In the genomic region with DNA sequence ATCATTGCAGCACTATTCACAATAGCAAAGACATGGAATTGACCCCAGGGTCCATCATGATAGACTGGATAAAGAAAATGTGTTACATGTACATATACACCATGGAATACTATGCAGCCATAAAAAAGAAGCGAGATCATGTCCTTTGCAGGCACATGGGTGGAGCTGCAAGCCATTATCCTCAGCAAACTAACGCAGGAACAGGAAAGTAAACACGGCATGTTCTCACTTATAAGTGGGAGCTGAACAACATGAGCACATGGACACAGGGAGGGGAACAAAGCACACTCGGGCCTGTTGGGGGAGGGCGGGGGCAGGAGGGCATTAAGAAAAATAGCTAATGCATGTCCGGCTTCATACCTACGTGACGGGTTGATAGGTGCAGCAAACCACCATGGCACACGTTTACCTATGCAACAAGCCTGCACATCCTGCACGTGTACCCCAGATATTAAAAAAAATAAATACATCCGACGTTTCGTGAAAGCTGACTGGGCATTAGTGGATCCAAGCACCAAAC, we compare ENCODE assay signal across 11 cellular contexts. TPM values are rescaled to one million over a fixed set of nuclear protein-coding genes. Genes with fewer than 3 reads are reported as not detected.
A peak's percentile ranks its signal among the peaks of the same experiment; 100 is the strongest.
DNase-seq lines count a peak whose midpoint lies in the region; ATAC-seq, FAIRE-seq and TF ChIP-seq lines count a peak whose summit lies in the region.
"Had no signal": no experiment of that assay in that cellular context is flagged by ENCODE, and none has a peak within 500 bp of the region (broad histone marks: within the 10 kb centered on the region; RNA-seq: fewer than 3 reads in every experiment).

No MANE protein-coding gene starts in this region.

- BruUV-seq in HepG2 (replicated peaks; lab: Mats Ljungman, UMichigan), result TSS peak; percentile 86
- BruUV-seq in K562 (replicated peaks; lab: Mats Ljungman, UMichigan), result TSS peak; percentile 72

- in situ Hi-C loops in HepG2 (cut with HindIII; ENCODE audit: extremely low pct_ligation_motif_present, low pct_unique_long_range_greater_than_20kb) (no loop called here), K562 (cut with MboI) (no loop called here)

- no peaks in the 10 kb centered on the region for H3K9me3 ChIP-seq in HepG2 (ENCODE audit: low read length)
- H3K9me3 ChIP-seq in right lobe of liver, result no peaks in the 10 kb centered on the region
- no peaks in the 10 kb centered on the region; the same call in 1 of the 2 replicates for H3K9me3 ChIP-seq in K562 (replicated peaks; ENCODE audit: control insufficient read depth, insufficient read depth, low read depth, low read length)
- peaks cover 0 to 2% of the 10 kb centered on the region in 2 donors for H3K9me3 ChIP-seq in lung (ENCODE audit: control insufficient read depth in 2 of 2, insufficient read depth in 1 of 2, low read length in 1 of 2)
- no peaks in the 10 kb centered on the region for H3K9me3 ChIP-seq in body of pancreas

- POLR2A ChIA-PET in HepG2 (lab: Yijun Ruan, JAX), result interaction anchor here (0.6 to 6.6 kb wide), 13 partner anchors 15 to 261 kb away, joined by 3 to 78 read pairs (median 4); a partner anchor contains a TSS
- POLR2A ChIA-PET in K562 (lab: Yijun Ruan, JAX), result interaction anchor here (1.3 kb wide), 1 partner anchor 20 kb away, joined by 5 read pairs; no protein-coding TSS in a partner anchor

- FAIRE-seq in HepG2 (lab: Jason Lieb, UNC) (peak; percentile 70), K562 (lab: Jason Lieb, UNC) (no peak)

- H3K27ac ChIP-seq in HepG2 (ENCODE audit: extremely low read length, insufficient read depth, low read length), result peak overlapping the region; percentile 92
- H3K27ac ChIP-seq in right lobe of liver, result no peak overlapping the region
- peak overlapping the region; percentile 59; the same call in 1 of the 3 replicates for H3K27ac ChIP-seq in K562 (ENCODE audit: extremely low read depth, low read depth, low read length)
- peak overlapping the region in 1 of 2 donors; percentile 82 for H3K27ac ChIP-seq in lung (ENCODE audit: low read depth in 1 of 2, low read length in 1 of 2)
- H3K27ac ChIP-seq in body of pancreas, result no peak overlapping the region

- peak overlapping the region; percentile 81 for H3K9ac ChIP-seq in HepG2 (ENCODE audit: insufficient read depth, low read depth, low read length)
- H3K9ac ChIP-seq in K562 (ENCODE audit: insufficient read depth in 1 of 2, low read depth in 2 of 2, low read length in 2 of 2), result peak overlapping the region; percentile 51 to 86

- intact Hi-C loops in HepG2 (cut with micrococcal nuclease; ENCODE audit: unreplicated experiment) (no loop called here), right lobe of liver (cut with DNase I) (no loop called here), K562 (cut with micrococcal nuclease) (loop anchor here (2.0 kb wide), 1 partner anchor 42 kb away; no protein-coding TSS in a partner anchor), body of pancreas (cut with DNase I) (loop anchor here (10.0 kb wide), 1 partner anchor 258 kb away; a partner anchor contains a TSS)

- H3K4me2 ChIP-seq in HepG2 (ENCODE audit: low read depth, low read length) (peak overlapping the region; percentile 86), K562 (ENCODE audit: insufficient read depth, low read length) (peak overlapping the region; percentile 65)

- peak overlapping the region; percentile 64 to 81 (median 72) for H3K4me3 ChIP-seq in HepG2 (replicated peaks in 1 of 3; ENCODE audit: insufficient read depth in 1 of 3, low read depth in 2 of 3, low read length in 3 of 3)
- H3K4me3 ChIP-seq in right lobe of liver, result peak overlapping the region in 1 of 3 donors; percentile 51
- peak overlapping the region; percentile 56 for H3K4me3 ChIP-seq in K562
- no peak overlapping the region for H3K4me3 ChIP-seq in lung
- peak overlapping the region in 1 of 2 donors; percentile 31 for H3K4me3 ChIP-seq in body of pancreas

- CTCF ChIA-PET in HepG2 (lab: Yijun Ruan, JAX; ENCODE audit: low intra/inter-chr PET ratio, low total read pairs) (no interaction called here), K562 (lab: Yijun Ruan, JAX; ENCODE audit: low intra/inter-chr PET ratio) (interaction anchor here (0.6 kb wide), 1 partner anchor 391 kb away, joined by 4 read pairs; no protein-coding TSS in a partner anchor)

- H4K20me1 ChIP-seq in HepG2 (ENCODE audit: insufficient read depth, low read length), result no peaks in the 10 kb centered on the region
- H4K20me1 ChIP-seq in K562 (replicated peaks; ENCODE audit: control insufficient read depth, insufficient read depth, low read length), result no peaks in the 10 kb centered on the region

- H3K4me1 ChIP-seq in HepG2 (ENCODE audit: insufficient read depth, low read length) (peaks cover 57% of the 10 kb centered on the region), right lobe of liver (peaks cover 0 to 10% (median 0%) of the 10 kb centered on the region in 4 donors), K562 (replicated peaks in 1 of 2; ENCODE audit: control insufficient read depth in 2 of 2, insufficient read depth in 2 of 2, low read length in 2 of 2) (peaks cover 0 to 39% of the 10 kb centered on the region in 2 experiments; a peak in 3 of 5 replicates), lung (ENCODE audit: control insufficient read depth in 2 of 2, insufficient read depth in 2 of 2, low read length in 2 of 2) (peaks cover 0 to 8% of the 10 kb centered on the region in 2 donors), body of pancreas (peaks cover 23% of the 10 kb centered on the region)

- no peak; the same call in 2 of the 3 replicates for ATAC-seq in HepG2
- no peak for ATAC-seq in right lobe of liver
- ATAC-seq in K562, result no peak
- ATAC-seq in lung (ENCODE audit: insufficient read depth, low FRiP score), result no peak
- ATAC-seq in body of pancreas, result no peak
- no peak for ATAC-seq in GM21447 (IDR thresholded peaks at IDR 0.05; ENCODE audit: unreplicated experiment)
- no peak for ATAC-seq in HG02642 (IDR thresholded peaks at IDR 0.05; ENCODE audit: poor library complexity, unreplicated experiment)

- no peak for TF ChIP-seq CTCF in HepG2 (CRISPR knock-in tag; IDR thresholded peaks at IDR 0.05)
- TF ChIP-seq CTCF in right lobe of liver (IDR thresholded peaks at IDR 0.05), result no peak
- no peak for TF ChIP-seq CTCF in K562 (IDR thresholded peaks at IDR 0.05 in 2 of 3, conservative IDR thresholded peaks at IDR 0.05 in 1 of 3; ENCODE audit: insufficient read depth in 2 of 3, low read depth in 1 of 3, low read length in 3 of 3)
- TF ChIP-seq CTCF in lung (IDR thresholded peaks at IDR 0.05; ENCODE audit: control extremely low read depth, extremely low read depth), result no peak
- no peak for TF ChIP-seq CTCF in body of pancreas (IDR thresholded peaks at IDR 0.05)

- H3K36me3 ChIP-seq in HepG2 (replicated peaks in 1 of 2; ENCODE audit: control insufficient read depth in 1 of 2, insufficient read depth in 2 of 2, low read length in 2 of 2) (no peaks in the 10 kb centered on the region; a peak in 1 of 5 replicates), right lobe of liver (no peaks in the 10 kb centered on the region), K562 (ENCODE audit: control insufficient read depth, insufficient read depth, low read length) (no peaks in the 10 kb centered on the region), lung (ENCODE audit: control insufficient read depth in 2 of 2, insufficient read depth in 2 of 2, low read length in 2 of 2) (no peaks in the 10 kb centered on the region), body of pancreas (replicated peaks in 1 of 2; ENCODE audit: insufficient read depth in 1 of 2, low read depth in 2 of 2) (no peaks in the 10 kb centered on the region)

- H2AFZ ChIP-seq in HepG2 (ENCODE audit: low read length) (no peak overlapping the region), K562 (ENCODE audit: low read depth, low read length) (peak overlapping the region; percentile 67)

- H3K79me2 ChIP-seq in HepG2 (ENCODE audit: insufficient read depth, low read length), result peaks cover 8% of the 10 kb centered on the region
- peaks cover 5% of the 10 kb centered on the region for H3K79me2 ChIP-seq in K562 (ENCODE audit: control insufficient read depth, insufficient read depth, low read length)

- TF ChIP-seq POLR2A in HepG2 (IDR thresholded peaks at IDR 0.05; ENCODE audit: insufficient read depth in 1 of 2, low read depth in 2 of 2, low read length in 2 of 2) (peak in 1 of 2 experiments; percentile 46; a peak in 2 of 4 replicates), right lobe of liver (IDR thresholded peaks at IDR 0.05) (no peak), K562 (conservative IDR thresholded peaks at IDR 0.05) (no peak), body of pancreas (IDR thresholded peaks at IDR 0.05) (no peak)

- peak; percentile 80 for DNase-seq in HepG2 (ENCODE audit: low spot score)
- no peak for DNase-seq in right lobe of liver
- no peak for DNase-seq in K562 (ENCODE audit: extremely low read depth in 1 of 4, low spot score in 3 of 4)
- DNase-seq in lung (ENCODE audit: low spot score), result peak; percentile 66
- no peak for DNase-seq in body of pancreas
- no peak for DNase-seq in NCI-H2081 (lab: John Stamatoyannopoulos, UW)
- DNase-seq: left cardiac atrium, NCI-H1417 treated with DMSO at 0.1 percent for 48 hours had no signal

- H3K27me3 ChIP-seq in HepG2 (ENCODE audit: control insufficient read depth in 1 of 2, insufficient read depth in 2 of 2, low read length in 2 of 2) (no peaks in the 10 kb centered on the region; a peak in 1 of 5 replicates), right lobe of liver (no peaks in the 10 kb centered on the region), K562 (ENCODE audit: control insufficient read depth in 2 of 2, insufficient read depth in 2 of 2, low read length in 2 of 2) (no peaks in the 10 kb centered on the region), lung (ENCODE audit: control insufficient read depth, insufficient read depth) (no peaks in the 10 kb centered on the region), body of pancreas (no peaks in the 10 kb centered on the region)

- WGBS in HepG2 (ENCODE audit: low lambda C conversion rate), result 3% methylated on average over 13 of the region's 13 CpGs
- 49% methylated on average over 5 of the region's 13 CpGs for WGBS in right lobe of liver (ENCODE audit: insufficient coverage, low coverage, low lambda C conversion rate, missing lambda C conversion rate)
- WGBS in K562 (ENCODE audit: insufficient coverage, low coverage, missing lambda C conversion rate), result 80% methylated on average over 13 of the region's 13 CpGs
- 41 to 59% methylated on average over 13 of the region's 13 CpGs for WGBS in lung, 2 donors
- WGBS in body of pancreas, 2 donors, result 46 to 47% methylated on average over 13 of the region's 13 CpGs

- no peak for TF ChIP-seq EP300 in HepG2 (IDR thresholded peaks at IDR 0.05; ENCODE audit: low read depth in 2 of 2, low read length in 2 of 2)
- TF ChIP-seq EP300 in HepG2 (CRISPR knock-in tag; IDR thresholded peaks at IDR 0.05; ENCODE audit: borderline replicate concordance), result 0 out of 2 replicates have a peak, but pooled peaks have one; percentile 4
- TF ChIP-seq EP300 in K562 (IDR thresholded peaks at IDR 0.05; ENCODE audit: low read length), result no peak

- TF ChIP-seq RAD21 in HepG2 (CRISPR knock-in tag; IDR thresholded peaks at IDR 0.05) (no peak), K562 (CRISPR knock-in tag; conservative IDR thresholded peaks at IDR 0.05 in 1 of 2, IDR thresholded peaks at IDR 0.05 in 1 of 2) (no peak)

- no peaks in the 10 kb centered on the region for H3K9me1 ChIP-seq in K562 (ENCODE audit: control insufficient read depth, insufficient read depth, low read length)

RNA-seq across cellular contexts. Expression of a gene that starts 28.9 kb away (rescaled TPM):
- total RNA-seq in HepG2 (2016; rRNA removed; fragmentation: Illumina TruSeq; extraction: Trizol) (7.2 and 9.3 TPM in 2 replicates), right lobe of liver (10 to 100 TPM in 1 of 6 experiments, 1 to 10 TPM in 5; 2.3 to 11.2 (median 3.1) TPM), K562 (2014; rRNA removed) (18.3 and 26.8 TPM in 2 replicates), K562 (2014; rRNA removed; fragmentation: Illumina TruSeq; extraction: Trizol) (7.4 and 8.2 TPM in 2 replicates), K562 (2015; rRNA removed; fragmentation: Illumina TruSeq; extraction: Trizol) (6.4 and 7.5 TPM in 2 replicates), K562 (2021) (12.4 and 14.3 TPM in 2 replicates), lung (10 to 100 TPM in 1 of 2 donors, 1 to 10 TPM in 1; 4.7 to 13.9 TPM), body of pancreas (1 to 10 TPM; 4.9 to 5.6 TPM)
- 1.7 and 2.6 TPM in 2 replicates for total RNA-seq in HepG2 (2016; cell fraction: cytosol; rRNA removed; fragmentation: Illumina TruSeq; extraction: Trizol; ENCODE audit: low read depth)
- 6.1 and 8.3 TPM in 2 replicates for total RNA-seq in HepG2 (2016; cell fraction: insoluble cytoplasmic fraction; rRNA removed; fragmentation: Illumina TruSeq; extraction: Trizol)
- total RNA-seq in HepG2 (2016; cell fraction: membrane; rRNA removed; fragmentation: Illumina TruSeq; extraction: Trizol), result 2.7 and 3.9 TPM in 2 replicates
- total RNA-seq in HepG2 (2016; cell fraction: nucleus; rRNA removed; fragmentation: Illumina TruSeq; extraction: Trizol), result 8.7 and 10.5 TPM in 2 replicates
- polyA plus RNA-seq in HepG2 (2011; rRNA removed) (3.8 and 6.1 TPM in 2 replicates), K562 (2011; rRNA removed) (6.9 and 9.7 TPM in 2 replicates), K562 (2014; fragmentation: Illumina TruSeq; extraction: Trizol) (7.4 and 7.5 TPM in 2 replicates), K562 (2014; fragmentation: Nextera tagmentation; extraction: Ambion mirVana) (under 1 TPM; 0.70 to 0.80 TPM), K562 (2014; rRNA removed) (33.9 and 60.6 TPM in 2 replicates), lung (1 to 10 TPM; 2.4 to 4.5 TPM)
- polyA plus RNA-seq in HepG2 (2011; cell fraction: cytosol; rRNA removed), result 1.8 and 2.1 TPM in 2 replicates
- polyA plus RNA-seq in HepG2 (2011; cell fraction: nucleus; rRNA removed), result 6.6 and 11.3 TPM in 2 replicates
- polyA plus RNA-seq in HepG2 (2012), result 2.4 and 3.0 TPM in 2 replicates
- 0.79 and 0.83 TPM in 2 replicates for polyA plus RNA-seq in HepG2 (2016; cell fraction: cytosol; fragmentation: Illumina TruSeq; extraction: Trizol; ENCODE audit: low read depth)
- 4.6 and 6.1 TPM in 2 replicates for polyA plus RNA-seq in HepG2 (2016; cell fraction: insoluble cytoplasmic fraction; fragmentation: Illumina TruSeq; extraction: Trizol; ENCODE audit: low read depth)
- polyA plus RNA-seq in HepG2 (2016; cell fraction: membrane; fragmentation: Illumina TruSeq; extraction: Trizol; ENCODE audit: low read depth), result 0.61 and 1.7 TPM in 2 replicates
- polyA plus RNA-seq in HepG2 (2016; cell fraction: nucleus; fragmentation: Illumina TruSeq; extraction: Trizol; ENCODE audit: insufficient read depth, low read depth), result 11.3 and 22.5 TPM in 2 replicates
- 6.4 and 9.2 TPM in 2 replicates for polyA minus RNA-seq in HepG2 (2011; rRNA and poly(A)+ RNA removed; ENCODE audit: low replicate concordance)
- polyA minus RNA-seq in HepG2 (2011; cell fraction: cytosol; rRNA and poly(A)+ RNA removed), result 4.0 and 6.1 TPM in 2 replicates
- polyA minus RNA-seq in HepG2 (2011; cell fraction: nucleus; rRNA and poly(A)+ RNA removed), result 15.2 and 17.3 TPM in 2 replicates
- 47.1 and 61.9 TPM in 2 replicates for total RNA-seq in K562 (2011; cell fraction: chromatin; rRNA removed; ENCODE audit: low replicate concordance)
- total RNA-seq in K562 (2011; cell fraction: nucleolus; rRNA removed), result 22.5 and 24.7 TPM in 2 replicates
- 21.5 and 25.0 TPM in 2 replicates for total RNA-seq in K562 (2011; cell fraction: nucleoplasm; rRNA removed)
- 5.1 and 5.2 TPM in 2 replicates for polyA plus RNA-seq in K562 (2011; cell fraction: cytosol; rRNA removed)
- polyA plus RNA-seq in K562 (2011; cell fraction: nucleus; rRNA removed), result 12.6 and 18.5 TPM in 2 replicates
- polyA plus RNA-seq in K562 (2012), result 6.3 and 7.9 TPM in 2 replicates
- polyA minus RNA-seq in K562 (2011; rRNA and poly(A)+ RNA removed), result 16.9 and 19.1 TPM in 2 replicates
- 7.0 and 9.8 TPM in 2 replicates for polyA minus RNA-seq in K562 (2011; cell fraction: cytosol; rRNA and poly(A)+ RNA removed)
- 9.3 and 12.1 TPM in 2 replicates for polyA minus RNA-seq in K562 (2011; cell fraction: nucleus; rRNA and poly(A)+ RNA removed)

RNA-seq across cellular contexts. Expression of a gene that starts 46.1 kb away (rescaled TPM):
- total RNA-seq in HepG2 (2016; rRNA removed; fragmentation: Illumina TruSeq; extraction: Trizol) (20.6 and 83.3 TPM in 2 replicates), right lobe of liver (10 to 100 TPM in 2 of 6 experiments, 1 to 10 TPM in 1, under 1 TPM in 1, not detected in 2; 0.19 to 19.3 (median 6.8) TPM), K562 (2014; rRNA removed) (0.54 and 0.86 TPM in 2 replicates), K562 (2014; rRNA removed; fragmentation: Illumina TruSeq; extraction: Trizol) (not detected in 2 replicates), K562 (2015; rRNA removed; fragmentation: Illumina TruSeq; extraction: Trizol) (0.15 and 0.29 TPM in 2 replicates), K562 (2021) (1.1 and 1.3 TPM in 2 replicates), lung (100 to 1,000 TPM in 1 of 2 donors, 10 to 100 TPM in 1; 25.2 to 227 TPM), body of pancreas (10 to 100 TPM in 1 of 2 donors, not detected in 1; 68.2 TPM)
- total RNA-seq in HepG2 (2016; cell fraction: cytosol; rRNA removed; fragmentation: Illumina TruSeq; extraction: Trizol; ENCODE audit: low read depth), result 22.4 and 22.9 TPM in 2 replicates
- total RNA-seq in HepG2 (2016; cell fraction: insoluble cytoplasmic fraction; rRNA removed; fragmentation: Illumina TruSeq; extraction: Trizol), result 17.9 and 83.9 TPM in 2 replicates
- 38.1 and 39.2 TPM in 2 replicates for total RNA-seq in HepG2 (2016; cell fraction: membrane; rRNA removed; fragmentation: Illumina TruSeq; extraction: Trizol)
- 88.9 and 114 TPM in 2 replicates for total RNA-seq in HepG2 (2016; cell fraction: nucleus; rRNA removed; fragmentation: Illumina TruSeq; extraction: Trizol)
- polyA plus RNA-seq in HepG2 (2011; rRNA removed) (67.3 and 98.2 TPM in 2 replicates), K562 (2011; rRNA removed) (0.39 and 1.9 TPM in 2 replicates), K562 (2014; fragmentation: Illumina TruSeq; extraction: Trizol) (0.36 and 0.47 TPM in 2 replicates), K562 (2014; fragmentation: Nextera tagmentation; extraction: Ambion mirVana) (not detected), K562 (2014; rRNA removed) (2.2 and 2.4 TPM in 2 replicates), lung (100 to 1,000 TPM in 1 of 2 donors, 10 to 100 TPM in 1; 78.8 to 285 TPM)
- 27.2 and 52.1 TPM in 2 replicates for polyA plus RNA-seq in HepG2 (2011; cell fraction: cytosol; rRNA removed)
- polyA plus RNA-seq in HepG2 (2011; cell fraction: nucleus; rRNA removed), result 1,312 and 1,533 TPM in 2 replicates
- polyA plus RNA-seq in HepG2 (2012), result 45.8 and 48.2 TPM in 2 replicates
- 27.4 and 28.3 TPM in 2 replicates for polyA plus RNA-seq in HepG2 (2016; cell fraction: cytosol; fragmentation: Illumina TruSeq; extraction: Trizol; ENCODE audit: low read depth)
- 23.8 and 26.1 TPM in 2 replicates for polyA plus RNA-seq in HepG2 (2016; cell fraction: insoluble cytoplasmic fraction; fragmentation: Illumina TruSeq; extraction: Trizol; ENCODE audit: low read depth)
- polyA plus RNA-seq in HepG2 (2016; cell fraction: membrane; fragmentation: Illumina TruSeq; extraction: Trizol; ENCODE audit: low read depth), result 29.3 and 31.7 TPM in 2 replicates
- polyA plus RNA-seq in HepG2 (2016; cell fraction: nucleus; fragmentation: Illumina TruSeq; extraction: Trizol; ENCODE audit: insufficient read depth, low read depth), result 322 and 325 TPM in 2 replicates
- 51.6 TPM in 1 of 2 replicates, not detected in the other for polyA minus RNA-seq in HepG2 (2011; rRNA and poly(A)+ RNA removed; ENCODE audit: low replicate concordance)
- polyA minus RNA-seq in HepG2 (2011; cell fraction: cytosol; rRNA and poly(A)+ RNA removed), result 17.1 and 21.0 TPM in 2 replicates
- 89.4 and 90.8 TPM in 2 replicates for polyA minus RNA-seq in HepG2 (2011; cell fraction: nucleus; rRNA and poly(A)+ RNA removed)
- 1.7 and 10.2 TPM in 2 replicates for total RNA-seq in K562 (2011; cell fraction: chromatin; rRNA removed; ENCODE audit: low replicate concordance)
- total RNA-seq in K562 (2011; cell fraction: nucleolus; rRNA removed), result 8.4 and 9.0 TPM in 2 replicates
- total RNA-seq in K562 (2011; cell fraction: nucleoplasm; rRNA removed), result 3.0 and 3.2 TPM in 2 replicates
- 0.94 and 0.97 TPM in 2 replicates for polyA plus RNA-seq in K562 (2011; cell fraction: cytosol; rRNA removed)
- polyA plus RNA-seq in K562 (2011; cell fraction: nucleus; rRNA removed), result 21.9 and 26.1 TPM in 2 replicates
- 0.74 and 1.7 TPM in 2 replicates for polyA plus RNA-seq in K562 (2012)
- polyA minus RNA-seq in K562 (2011; rRNA and poly(A)+ RNA removed), result not detected in 2 replicates
- 0.76 TPM in 1 of 2 replicates, not detected in the other for polyA minus RNA-seq in K562 (2011; cell fraction: cytosol; rRNA and poly(A)+ RNA removed)
- polyA minus RNA-seq in K562 (2011; cell fraction: nucleus; rRNA and poly(A)+ RNA removed), result 1.9 and 3.9 TPM in 2 replicates
- total RNA-seq: Daoy had no signal

Comparison
In these comparisons a context has a peak if more than half of its experiments do, and no peak if none do; other contexts are left out.
1. DNase-seq: peak in HepG2 (single experiment) and lung (single experiment); none in right lobe of liver (0 of 3), K562 (0 of 4), body of pancreas (0 of 4) and NCI-H2081 (0 of 2).
2. H3K27ac ChIP-seq: peak in HepG2 (single experiment) and K562 (single experiment); none in right lobe of liver (0 of 3) and body of pancreas (0 of 4).
3. intact Hi-C loops: an anchor here in K562 (2.0 kb wide) and body of pancreas (10.0 kb wide); none called in HepG2 and right lobe of liver.